In genomic region chr20:53405070-53405603, GRCh38 we compare ENCODE assay signal across 24 cellular contexts.
"Had no signal": no experiment of that assay in that cellular context is flagged by ENCODE, and none has a peak within 500 bp of the region (broad histone marks: within the 10 kb centered on the region; RNA-seq: fewer than 3 reads in every experiment).

No MANE protein-coding gene starts in this region.

- ATAC-seq: activated CD8-positive, alpha-beta T cell treated with anti-CD3 and anti-CD28 coated beads, Interleukin-2, amount 10 ng/mL, durations not matched to agents 7 days and 5 days; WTC11 had no signal

- H3K9me3 Mint-ChIP-seq: activated T-cell treated with anti-CD3 and anti-CD28 coated beads, Interleukin-2, amount 50 U/mL, for 24 hours had no signal

- H3K9me3 ChIP-seq: SJCRH30, SK-N-SH had no signal

- DNase-seq: activated CD4-positive, alpha-beta T cell treated with anti-CD3 and anti-CD28 coated beads for 48 hours; activated CD4-positive, alpha-beta T cell treated with anti-CD3 and anti-CD28 coated beads, Interleukin-2, amount 50 U/mL, for 4 hours; activated CD4-positive, CD25-positive, alpha-beta regulatory T cell treated with anti-CD3 and anti-CD28 coated beads, Interleukin-2, amount 50 U/mL, for 72 hours; activated CD8-positive, alpha-beta T cell treated with anti-CD3 and anti-CD28 coated beads, Interleukin-2, amount 10 ng/mL, durations not matched to agents 7 days and 5 days; activated gamma-delta T cell; activated naive CD4-positive, alpha-beta T cell treated with anti-CD3 and anti-CD28 coated beads for 36 hours; activated T-cell treated with anti-CD3 and anti-CD28 coated beads, Interleukin-2, amount 50 U/mL, for 24 hours; brain microvascular endothelial cell; MM.1S; NCI-H1092 treated with DMSO at 0.1 percent for 48 hours; NCI-H1417 treated with DMSO at 0.1 percent for 48 hours; NCI-H1694; NCI-H2029; NCI-H2107; NCI-H2171 treated with DMSO at 0.1 percent for 48 hours; NCI-H226; NCI-H526 treated with DMSO at 0.1 percent for 48 hours; NCI-H82; SJCRH30; SK-N-SH had no signal

- H3K36me3 ChIP-seq: brain microvascular endothelial cell, cardiac muscle cell, SJCRH30 had no signal

- H3K4me1 ChIP-seq: SJCRH30 had no signal

- H3K4me3 ChIP-seq: cardiac muscle cell, SJCRH30 had no signal

- H3K4me2 ChIP-seq: SK-N-SH had no signal

- H3K27me3 Mint-ChIP-seq: activated naive CD8-positive, alpha-beta T cell; activated T-cell treated with anti-CD3 and anti-CD28 coated beads, Interleukin-2, amount 50 U/mL, for 24 hours had no signal

- H3K27ac ChIP-seq: brain microvascular endothelial cell, cardiac muscle cell, SJCRH30 had no signal

- H3K36me3 Mint-ChIP-seq: activated naive CD8-positive, alpha-beta T cell; WTC11 had no signal

- H3K27ac Mint-ChIP-seq: activated CD8-positive, alpha-beta T cell treated with anti-CD3 and anti-CD28 coated beads, Interleukin-2, amount 10 ng/mL, durations not matched to agents 7 days and 5 days; activated naive CD4-positive, alpha-beta T cell treated with anti-CD3 and anti-CD28 coated beads for 36 hours; activated naive CD8-positive, alpha-beta T cell; activated T-cell treated with anti-CD3 and anti-CD28 coated beads, Interleukin-2, amount 50 U/mL, for 24 hours; T-helper 1 cell treated with Interleukin-12 subunit alpha and Interleukin-12 subunit beta and Interleukin-4 antibody, amounts not matched to agents 30 μg/mL and 1 μg/mL, for 36 hours; WTC11 had no signal

- H3K9ac ChIP-seq: SK-N-SH had no signal

- H3K4me3 Mint-ChIP-seq: activated CD8-positive, alpha-beta T cell treated with anti-CD3 and anti-CD28 coated beads, Interleukin-2, amount 10 ng/mL, durations not matched to agents 7 days and 5 days; activated naive CD4-positive, alpha-beta T cell treated with anti-CD3 and anti-CD28 coated beads for 36 hours; activated naive CD8-positive, alpha-beta T cell; activated T-cell treated with anti-CD3 and anti-CD28 coated beads, Interleukin-2, amount 50 U/mL, for 24 hours; T-helper 1 cell treated with Interleukin-12 subunit alpha and Interleukin-12 subunit beta and Interleukin-4 antibody, amounts not matched to agents 30 μg/mL and 1 μg/mL, for 36 hours; WTC11 had no signal

- H3K27me3 ChIP-seq: brain microvascular endothelial cell, cardiac muscle cell had no signal

- H3K4me1 Mint-ChIP-seq: WTC11 had no signal
